In genomic region chr6:112038268-112038667, GRCh38 we compare ENCODE assay signal across 1 cellular context.
TF ChIP-seq lines count a peak whose summit lies in the region.

No MANE protein-coding gene starts in this region.

TF ChIP-seq in SK-N-SH treated with all-trans-retinoic acid at 6 μM for 48 hours, 23 proteins besides CTCF, POLR2A, EP300 and RAD21 (continued from another document):
- TF ChIP-seq ARNTL (CRISPR knock-in tag; IDR thresholded peaks at IDR 0.05; ENCODE audit: borderline replicate concordance, low read depth) (no peak), ESRRG (CRISPR knock-in tag; IDR thresholded peaks at IDR 0.05) (no peak), ZFP30 (CRISPR knock-in tag; IDR thresholded peaks at IDR 0.05) (no peak), PPARA (CRISPR knock-in tag; IDR thresholded peaks at IDR 0.05; ENCODE audit: borderline replicate concordance) (no peak), SNAI2 (CRISPR knock-in tag; IDR thresholded peaks at IDR 0.05) (no peak)
